ENCODE assay signal across 8 cellular contexts in genomic region chrX:132480581-132481203, GRCh38. TPM values are rescaled to one million over a fixed set of nuclear protein-coding genes. Genes with fewer than 3 reads are reported as not detected.
A peak's percentile ranks its signal among the peaks of the same experiment; 100 is the strongest.
DNase-seq lines count a peak whose midpoint lies in the region; ATAC-seq and TF ChIP-seq lines count a peak whose summit lies in the region.

No MANE protein-coding gene starts in this region.

- H3K27ac ChIP-seq in DND-41 (ENCODE audit: low read length) (peak overlapping the region; percentile 81), angular gyrus (ENCODE audit: low read depth, low read length) (peak overlapping the region; percentile 19)

- H3K4me2 ChIP-seq in DND-41 (ENCODE audit: insufficient read depth, low read length): peak overlapping the region; percentile 71

- peak overlapping the region in 1 of 2 experiments; percentile 55; a peak in 3 of 4 replicates for H3K4me3 ChIP-seq in DND-41 (ENCODE audit: low read depth in 1 of 2, low read length in 2 of 2)

- H3K4me1 ChIP-seq in DND-41 (ENCODE audit: insufficient read depth, low read length): peaks cover 70% of the 10 kb centered on the region

- H3K79me2 ChIP-seq in DND-41 (ENCODE audit: insufficient read depth, low read length): peaks cover 95% of the 10 kb centered on the region

- no peaks in the 10 kb centered on the region for H3K36me3 ChIP-seq in DND-41 (ENCODE audit: insufficient read depth, low read length)

- ATAC-seq in DND-41 (ENCODE audit: insufficient read depth, low read depth) (peak; percentile 92), GM19455 (IDR thresholded peaks at IDR 0.05; ENCODE audit: unreplicated experiment) (peak; percentile 85), HG03460 (IDR thresholded peaks at IDR 0.05; ENCODE audit: unreplicated experiment) (peak; percentile 82)

- H3K27me3 ChIP-seq in DND-41 (ENCODE audit: insufficient read depth, low read length, poor library complexity): no peaks in the 10 kb centered on the region

- peaks cover 8% of the 10 kb centered on the region; the same call in 1 of the 2 replicates for H4K20me1 ChIP-seq in DND-41 (ENCODE audit: insufficient read depth, low read length)

- no peak overlapping the region for H2AFZ ChIP-seq in DND-41 (ENCODE audit: low read depth, low read length)

- TF ChIP-seq CTCF in DND-41 (IDR thresholded peaks at IDR 0.05; ENCODE audit: borderline replicate concordance, extremely low read depth, low read length, poor library complexity, severe bottlenecking): no peak

- DNase-seq in DND-41: peak; percentile 70
- DNase-seq in RPMI7951 (ENCODE audit: low read depth): peak; percentile 72
- DNase-seq in iris pigment epithelial cell (ENCODE audit: low read depth): peak; percentile 3
- peak; percentile 3 to 32 for DNase-seq in stimulated activated CD4-positive, alpha-beta T cell treated with anti-CD3 and anti-CD28 coated beads, Interleukin-4, amount 100 ng/mL, for 4 hours
- DNase-seq in HuH-7.5 (ENCODE audit: low spot score): no peak

- peak overlapping the region; percentile 53 for H3K9ac ChIP-seq in DND-41 (ENCODE audit: low read depth, low read length)

- no peaks in the 10 kb centered on the region for H3K9me3 ChIP-seq in DND-41 (ENCODE audit: insufficient read depth, low read length, severe bottlenecking)

RNA-seq across cellular contexts. Expression of gene MBNL3, which starts 8.1 kb away (rescaled TPM):
- 3.2 and 4.2 TPM in 2 replicates for total RNA-seq in RPMI7951 (2014; rRNA removed; shearing (Covaris generic))
